Comparison of ENCODE assay signal across 8 cellular contexts in the genomic region with DNA sequence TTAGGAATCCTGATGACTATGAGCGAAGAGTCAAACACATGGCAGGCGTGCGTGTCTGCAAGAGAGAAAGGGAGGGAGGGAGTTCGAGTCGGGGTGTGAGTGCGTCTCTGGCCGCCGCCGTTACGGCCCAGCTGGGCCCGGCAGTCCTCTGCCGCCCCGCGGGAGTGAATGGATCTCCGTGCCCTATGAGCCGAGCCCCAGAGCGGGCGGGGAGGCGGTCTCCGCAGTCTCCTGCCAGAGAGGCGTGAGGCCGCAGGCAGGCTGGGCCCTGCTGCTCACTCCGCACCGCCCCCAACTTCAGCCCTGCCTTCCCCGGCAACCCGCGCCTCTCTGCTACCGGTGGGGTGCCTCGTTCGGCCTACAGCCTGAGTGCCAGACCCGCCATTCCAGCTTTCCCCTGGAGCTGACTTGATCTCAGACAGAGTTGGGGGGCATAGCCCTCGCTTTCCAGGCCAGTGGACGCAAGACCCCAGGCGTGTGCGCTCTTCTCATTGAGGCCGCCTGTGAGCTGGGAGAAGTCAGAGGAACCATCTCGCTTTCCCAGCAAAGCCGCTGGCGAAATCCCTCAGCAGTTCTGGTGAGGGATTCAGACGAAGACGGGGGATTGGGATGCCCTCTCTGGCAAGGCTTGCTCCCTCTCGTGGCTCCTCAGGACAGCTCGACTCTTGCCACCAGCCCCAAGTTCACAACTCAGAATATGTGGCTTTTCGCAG. TPM values are rescaled to one million over a fixed set of nuclear protein-coding genes. Genes with fewer than 3 reads are reported as not detected.
DNase-seq lines count a peak whose midpoint lies in the region; ATAC-seq, FAIRE-seq and TF ChIP-seq lines count a peak whose summit lies in the region.

No MANE protein-coding gene starts in this region.

- no peak for FAIRE-seq in kidney (lab: Jason Lieb, UNC)

- DNase-seq in ELF-1 (ENCODE audit: low read depth, low spot score) (peak; percentile 87), NCI-H2227 (lab: John Stamatoyannopoulos, UW; ENCODE audit: unreplicated experiment) (peak; percentile 71), colonic mucosa (peak; percentile 20), kidney (peak; percentile 88)
- no peak for DNase-seq in T-helper 2 cell treated with Interferon-gamma antibody and Interleukin-4, amounts not matched to agents 5 μg/mL and 100 μg/mL, for 36 hours (ENCODE audit: low spot score)
- DNase-seq in activated CD4-positive, alpha-beta T cell treated with anti-CD3 and anti-CD28 coated beads for 4 hours, result no peak

- H3K4me1 Mint-ChIP-seq in T-helper 2 cell treated with Interferon-gamma antibody and Interleukin-4, amounts not matched to agents 5 μg/mL and 100 μg/mL, for 36 hours (ENCODE audit: low read depth), result peaks cover 2% of the 10 kb centered on the region

- H3K36me3 ChIP-seq in colonic mucosa (no peaks in the 10 kb centered on the region), kidney (ENCODE audit: control insufficient read depth in 1 of 2, insufficient read depth in 2 of 2, low read length in 2 of 2) (no peaks in the 10 kb centered on the region), skeletal muscle tissue (ENCODE audit: control insufficient read depth in 3 of 3, insufficient read depth in 3 of 3, low read length in 3 of 3) (no peaks in the 10 kb centered on the region)

- no peak overlapping the region for H3K4me3 Mint-ChIP-seq in T-helper 2 cell treated with Interferon-gamma antibody and Interleukin-4, amounts not matched to agents 5 μg/mL and 100 μg/mL, for 36 hours

- H3K9ac ChIP-seq in colonic mucosa (ENCODE audit: low read depth in 2 of 2, low read length in 2 of 2) (peak overlapping the region in 1 of 2 donors; percentile 2), kidney (ENCODE audit: low read length in 2 of 2) (peak overlapping the region in 1 of 2 donors; percentile 55), skeletal muscle tissue (ENCODE audit: low read depth in 1 of 3, low read length in 3 of 3) (peak overlapping the region; percentile 34 to 73 (median 61))

- TF ChIP-seq CTCF in colonic mucosa (IDR thresholded peaks at IDR 0.05) (no peak), kidney (IDR thresholded peaks at IDR 0.05; ENCODE audit: borderline replicate concordance, extremely low read depth, insufficient read depth) (no peak)

- peaks cover 12% of the 10 kb centered on the region for H3K27me3 ChIP-seq in colonic mucosa
- peaks cover 0 to 18% (median 0%) of the 10 kb centered on the region in 3 donors for H3K27me3 ChIP-seq in skeletal muscle tissue (ENCODE audit: control insufficient read depth in 3 of 3, insufficient read depth in 3 of 3, low read length in 3 of 3)

- no peaks in the 10 kb centered on the region for H3K4me1 ChIP-seq in colonic mucosa
- peaks cover 0 to 3% of the 10 kb centered on the region in 2 donors for H3K4me1 ChIP-seq in kidney (ENCODE audit: control insufficient read depth in 1 of 2, insufficient read depth in 1 of 2, low read depth in 1 of 2, low read length in 2 of 2)
- peaks cover 9 to 13% (median 10%) of the 10 kb centered on the region in 3 donors for H3K4me1 ChIP-seq in skeletal muscle tissue (ENCODE audit: control insufficient read depth in 3 of 3, insufficient read depth in 3 of 3, low read length in 3 of 3)

- H3K9me3 ChIP-seq in colonic mucosa (no peaks in the 10 kb centered on the region), kidney (ENCODE audit: control insufficient read depth in 1 of 2, low read length in 2 of 2) (no peaks in the 10 kb centered on the region), skeletal muscle tissue (ENCODE audit: control insufficient read depth in 3 of 3, low read length in 3 of 3) (no peaks in the 10 kb centered on the region)

- H3K36me3 Mint-ChIP-seq in T-helper 2 cell treated with Interferon-gamma antibody and Interleukin-4, amounts not matched to agents 5 μg/mL and 100 μg/mL, for 36 hours (ENCODE audit: low read depth), result no peaks in the 10 kb centered on the region

- H3K9me3 Mint-ChIP-seq in T-helper 2 cell treated with Interferon-gamma antibody and Interleukin-4, amounts not matched to agents 5 μg/mL and 100 μg/mL, for 36 hours, result no peaks in the 10 kb centered on the region

- intact Hi-C loops in colonic mucosa (cut with DNase I), result no loop called here
- intact Hi-C loops in kidney (cut with DNase I), result no loop called here

- H3K27ac Mint-ChIP-seq in T-helper 2 cell treated with Interferon-gamma antibody and Interleukin-4, amounts not matched to agents 5 μg/mL and 100 μg/mL, for 36 hours, result no peak overlapping the region

- H3K4me3 ChIP-seq in colonic mucosa, result peak overlapping the region; percentile 36
- H3K4me3 ChIP-seq in kidney (ENCODE audit: low read length in 2 of 2), result peak overlapping the region; percentile 54 to 58
- H3K4me3 ChIP-seq in skeletal muscle tissue (ENCODE audit: low read length in 3 of 3), result peak overlapping the region; percentile 55 to 70 (median 60)

- peaks cover 27% of the 10 kb centered on the region for H3K27me3 Mint-ChIP-seq in T-helper 2 cell treated with Interferon-gamma antibody and Interleukin-4, amounts not matched to agents 5 μg/mL and 100 μg/mL, for 36 hours (ENCODE audit: low read depth)

- ATAC-seq in GM19395 (IDR thresholded peaks at IDR 0.05; ENCODE audit: unreplicated experiment), result no peak

- H3K27ac ChIP-seq in colonic mucosa (no peak overlapping the region), kidney (ENCODE audit: low read depth in 2 of 2, low read length in 2 of 2) (peak overlapping the region in 1 of 2 donors; percentile 28), skeletal muscle tissue (ENCODE audit: low read depth, low read length) (no peak overlapping the region)

RNA-seq across cellular contexts. Expression of a gene that starts 1.4 kb away (rescaled TPM):
- total RNA-seq in colonic mucosa (1 to 10 TPM; 1.3 to 2.9 TPM), kidney (13.8 TPM), skeletal muscle tissue (12.5 TPM)
- polyA plus RNA-seq in kidney (ENCODE audit: insufficient read depth, low read depth, low replicate concordance), result 17.2 TPM

Comparison
In these comparisons a context has a peak if more than half of its experiments do, and no peak if none do; other contexts are left out.
1. DNase-seq: peak in ELF-1 (single experiment), NCI-H2227 (single experiment), colonic mucosa (single experiment) and kidney (single experiment); none in T-helper 2 cell treated with Interferon-gamma antibody and Interleukin-4, amounts not matched to agents 5 μg/mL and 100 μg/mL, for 36 hours (single experiment) and activated CD4-positive, alpha-beta T cell treated with anti-CD3 and anti-CD28 coated beads for 4 hours (0 of 2).
2. Peak in every context shown above with its lines, with median percentiles within 50 percentile points of each other: H3K4me3 ChIP-seq.